ENCODE assay signal across 7 cellular contexts in genomic region chr22:39240841-39241631, GRCh38. TPM values are rescaled to one million over a fixed set of nuclear protein-coding genes. Genes with fewer than 3 reads are reported as not detected.
A peak's percentile ranks its signal among the peaks of the same experiment; 100 is the strongest.
DNase-seq lines count a peak whose midpoint lies in the region; ATAC-seq lines count a peak whose summit lies in the region.

No MANE protein-coding gene starts in this region.

- peak overlapping the region; percentile 62 to 94 (median 88) for H3K4me3 Mint-ChIP-seq in IgD-negative memory B cell

- ATAC-seq in left cardiac atrium = peak; percentile 4 to 25
- ATAC-seq in sciatic nerve = peak; percentile 39
- ATAC-seq in HG03095 (IDR thresholded peaks at IDR 0.05; ENCODE audit: unreplicated experiment) = no peak

- peaks cover 0 to 7% (median 0%) of the 10 kb centered on the region in 3 donors for H3K9me3 Mint-ChIP-seq in IgD-negative memory B cell

- peaks cover 61% of the 10 kb centered on the region for H3K27me3 Mint-ChIP-seq in IgD-negative memory B cell

- H3K36me3 Mint-ChIP-seq in IgD-negative memory B cell = no peaks in the 10 kb centered on the region

- peak overlapping the region in 1 of 3 donors; percentile 92 for H3K27ac Mint-ChIP-seq in IgD-negative memory B cell

- peak; percentile 63 to 66 for DNase-seq in activated T-cell treated with anti-CD3 and anti-CD28 coated beads, Interleukin-2, amount 50 U/mL, for 48 hours
- DNase-seq in left cardiac atrium (peak; percentile 69), sciatic nerve (ENCODE audit: low spot score) (no peak), GM19240 (ENCODE audit: insufficient read length, low spot score) (no peak), NCI-H748 treated with DMSO at 0.1 percent for 48 hours (lab: John Stamatoyannopoulos, UW) (no peak)

- H3K4me1 Mint-ChIP-seq in IgD-negative memory B cell = peaks cover 21 to 26% (median 26%) of the 10 kb centered on the region in 3 donors

- intact Hi-C loops in left cardiac atrium (cut with DNase I) (no loop called here), sciatic nerve (cut with DNase I) (loop anchor here (5.0 kb wide), 1 partner anchor 69 kb away; no protein-coding TSS in a partner anchor)

RNA-seq across cellular contexts. Expression of gene PDGFB, which starts 3.7 kb away (rescaled TPM):
- polyA plus RNA-seq in IgD-negative memory B cell = 0.24 TPM
- total RNA-seq in left cardiac atrium (10 to 100 TPM; 17.5 to 51.2 TPM), sciatic nerve (24.2 TPM)

Comparison
In these comparisons a context has a peak if more than half of its experiments do, and no peak if none do; other contexts are left out.
1. DNase-seq: peak in activated T-cell treated with anti-CD3 and anti-CD28 coated beads, Interleukin-2, amount 50 U/mL, for 48 hours (2 of 2) and left cardiac atrium (single experiment); none in sciatic nerve (single experiment), GM19240 (single experiment) and NCI-H748 treated with DMSO at 0.1 percent for 48 hours (single experiment).